In genomic region chr13:43095771-43096719, GRCh38 we compare ENCODE assay signal across 17 cellular contexts.
DNase-seq lines count a peak whose midpoint lies in the region; ATAC-seq and TF ChIP-seq lines count a peak whose summit lies in the region.
"Had no signal": no experiment of that assay in that cellular context is flagged by ENCODE, and none has a peak within 500 bp of the region (broad histone marks: within the 10 kb centered on the region; RNA-seq: fewer than 3 reads in every experiment).

No MANE protein-coding gene starts in this region.

- H3K4me1 Mint-ChIP-seq in HFFc6 (ENCODE audit: low read depth): peaks cover 30% of the 10 kb centered on the region
- peaks cover 14% of the 10 kb centered on the region for H3K4me1 Mint-ChIP-seq in activated T-helper 17 cell treated with anti-CD3 and anti-CD28 coated beads, Interleukin-2, amount 50 U/mL, for 72 hours
- H3K4me1 Mint-ChIP-seq in activated CD4-positive, alpha-beta memory T cell treated with anti-CD3 and anti-CD28 coated beads for 36 hours (ENCODE audit: low read depth): peaks cover 23% of the 10 kb centered on the region

- H3K9me3 ChIP-seq in fibroblast of lung (ENCODE audit: control insufficient read depth, insufficient read depth, low read depth, low read length) (no peaks in the 10 kb centered on the region), neuronal stem cell (replicated peaks in 1 of 2; ENCODE audit: control insufficient read depth in 2 of 2, insufficient read depth in 1 of 2, low read depth in 1 of 2, low read length in 2 of 2) (no peaks in the 10 kb centered on the region)
- H3K9me3 ChIP-seq: mucosa of descending colon, upper lobe of left lung had no signal

- H2AFZ ChIP-seq in fibroblast of lung (ENCODE audit: low read length) (no peak overlapping the region), neuronal stem cell (ENCODE audit: low read length) (peak overlapping the region; percentile 56)

- H3K9ac ChIP-seq in fibroblast of lung (ENCODE audit: insufficient read depth, low read length) (no peak overlapping the region), neuronal stem cell (ENCODE audit: low read depth, low read length, poor library complexity) (no peak overlapping the region)

- WGBS in neuronal stem cell (ENCODE audit: extremely low coverage in 2 of 2, insufficient read length in 2 of 2, insufficient replicate concordance in 1 of 2), 2 donors: 100% methylated on average over 1 to 2 of the region's 2 CpGs

- no peak overlapping the region for H3K18ac ChIP-seq in neuronal stem cell (ENCODE audit: low read length)

- DNase-seq in HFFc6 (peak; percentile 17), fibroblast of lung (ENCODE audit: low read depth in 2 of 2) (peak; percentile 23 to 36), neuronal stem cell (ENCODE audit: low spot score) (no peak), GM10248 (ENCODE audit: extremely low spot score) (no peak), HUDEP-2 (lab: John Stamatoyannopoulos, UW; ENCODE audit: unreplicated experiment in 76 of 76) (no peak), GM19238 (ENCODE audit: insufficient read length, low spot score) (no peak)
- no peak for DNase-seq in activated CD4-positive, alpha-beta memory T cell treated with anti-CD3 and anti-CD28 coated beads for 36 hours
- DNase-seq: activated naive CD8-positive, alpha-beta T cell treated with anti-CD3 and anti-CD28 coated beads for 36 hours; CD4-positive, alpha-beta memory T cell; cortex of kidney; mucosa of descending colon; NCI-H1417 treated with DMSO at 0.1 percent for 48 hours; NCI-H510A treated with DMSO at 0.1 percent for 48 hours; RPMI8226; upper lobe of left lung had no signal

- no peaks in the 10 kb centered on the region for H3K4me1 ChIP-seq in fibroblast of lung (ENCODE audit: control insufficient read depth, extremely low read depth, insufficient read depth, low read length)
- no peaks in the 10 kb centered on the region for H3K4me1 ChIP-seq in neuronal stem cell (ENCODE audit: control insufficient read depth in 2 of 2, insufficient read depth in 1 of 2, low read depth in 1 of 2, low read length in 2 of 2)

- H3K27me3 ChIP-seq in fibroblast of lung (ENCODE audit: control insufficient read depth, insufficient read depth, low read length) (no peaks in the 10 kb centered on the region), neuronal stem cell (ENCODE audit: control insufficient read depth in 3 of 3, insufficient read depth in 3 of 3, low read depth in 1 of 3, low read length in 3 of 3) (no peaks in the 10 kb centered on the region)
- H3K27me3 ChIP-seq: upper lobe of left lung had no signal

- no peaks in the 10 kb centered on the region for H3K9me3 Mint-ChIP-seq in HFFc6
- peaks cover 3% of the 10 kb centered on the region for H3K9me3 Mint-ChIP-seq in activated T-helper 17 cell treated with anti-CD3 and anti-CD28 coated beads, Interleukin-2, amount 50 U/mL, for 72 hours
- peaks cover 7% of the 10 kb centered on the region for H3K9me3 Mint-ChIP-seq in activated CD4-positive, alpha-beta memory T cell treated with anti-CD3 and anti-CD28 coated beads for 36 hours

- no peaks in the 10 kb centered on the region for H4K20me1 ChIP-seq in fibroblast of lung (ENCODE audit: control insufficient read depth, extremely low read depth, insufficient read depth, low read length)

- no peak overlapping the region for H2BK5ac ChIP-seq in neuronal stem cell (ENCODE audit: low read length)

- POLR2A ChIA-PET in GM10248 (lab: Yijun Ruan, JAX): no interaction called here
- POLR2A ChIA-PET in activated CD4-positive, alpha-beta memory T cell treated with anti-CD3 and anti-CD28 coated beads for 36 hours (lab: Charles Lee): interaction anchor here (1.5 kb wide), 1 partner anchor 104 kb away, joined by 3 read pairs; the partner anchor contains the start of gene EPSTI1

- intact Hi-C loops in activated CD4-positive, alpha-beta memory T cell treated with anti-CD3 and anti-CD28 coated beads for 36 hours (cut with micrococcal nuclease): loop anchor here (1.0 to 10.0 kb wide), 4 partner anchors 51 to 701 kb away; partner anchors contain the start of gene EPSTI1

- H3K27ac ChIP-seq in fibroblast of lung (ENCODE audit: insufficient read depth, low read length) (peak overlapping the region; percentile 18), neuronal stem cell (replicated peaks; ENCODE audit: low read length) (no peak overlapping the region)
- H3K27ac ChIP-seq: upper lobe of left lung had no signal

- CTCF ChIA-PET in GM10248 (lab: Yijun Ruan, JAX): interaction anchor here (1.0 to 3.8 kb wide), 6 partner anchors 10 to 28 kb away, joined by 3 to 22 read pairs (median 6); no protein-coding TSS in a partner anchor
- CTCF ChIA-PET in activated CD4-positive, alpha-beta memory T cell treated with anti-CD3 and anti-CD28 coated beads for 36 hours (lab: Charles Lee): interaction anchor here (0.7 to 1.3 kb wide), 2 partner anchors 125 to 326 kb away, joined by 3 read pairs; no protein-coding TSS in a partner anchor

- TF ChIP-seq CTCF in HFFc6 (IDR thresholded peaks at IDR 0.05) (no peak), fibroblast of lung (conservative IDR thresholded peaks at IDR 0.05 in 1 of 2, IDR thresholded peaks at IDR 0.05 in 1 of 2; ENCODE audit: low read depth in 1 of 2, low read length in 2 of 2) (no peak), GM10248 (IDR thresholded peaks at IDR 0.05; ENCODE audit: control extremely low read depth, extremely low read depth, low read depth, missing control alignments) (no peak)

- H3K4me3 ChIP-seq in fibroblast of lung (replicated peaks in 1 of 4; ENCODE audit: control extremely low read depth in 1 of 4, insufficient read depth in 1 of 4, low read depth in 3 of 4, low read length in 4 of 4) (peak overlapping the region in 2 of 4 experiments; percentile 4 to 18), neuronal stem cell (ENCODE audit: low read length in 2 of 2) (no peak overlapping the region)
- H3K4me3 ChIP-seq: mucosa of descending colon, upper lobe of left lung had no signal

- no peak overlapping the region for H4K91ac ChIP-seq in neuronal stem cell (ENCODE audit: low read depth, low read length, poor library complexity)

- no peak for ATAC-seq in activated T-helper 17 cell treated with anti-CD3 and anti-CD28 coated beads, Interleukin-2, amount 50 U/mL, for 72 hours (replicated peaks)
- ATAC-seq: mucosa of descending colon had no signal

- no peak overlapping the region for H2BK12ac ChIP-seq in neuronal stem cell (ENCODE audit: low read length)

- H3K79me1 ChIP-seq in neuronal stem cell (ENCODE audit: low read depth, low read length): no peaks in the 10 kb centered on the region

- no peak overlapping the region for H3K23ac ChIP-seq in neuronal stem cell (ENCODE audit: low read depth, low read length, poor library complexity)

- H3K36me3 ChIP-seq in fibroblast of lung (ENCODE audit: control insufficient read depth, insufficient read depth, low read length): no peaks in the 10 kb centered on the region
- no peaks in the 10 kb centered on the region for H3K36me3 ChIP-seq in neuronal stem cell (replicated peaks in 1 of 2; ENCODE audit: control insufficient read depth in 2 of 2, insufficient read depth in 2 of 2, low read length in 2 of 2)
- H3K36me3 ChIP-seq: upper lobe of left lung had no signal

- H3K4me2 ChIP-seq in fibroblast of lung (ENCODE audit: extremely low read depth, insufficient read depth, low read length) (peak overlapping the region; percentile 65), neuronal stem cell (ENCODE audit: insufficient read depth, low read length, poor library complexity, severe bottlenecking) (no peak overlapping the region)

- H2BK120ac ChIP-seq in neuronal stem cell (ENCODE audit: low read depth, low read length): no peak overlapping the region

- peak overlapping the region; percentile 71 for H3K4me3 Mint-ChIP-seq in HFFc6
- no peak overlapping the region for H3K4me3 Mint-ChIP-seq in activated T-helper 17 cell treated with anti-CD3 and anti-CD28 coated beads, Interleukin-2, amount 50 U/mL, for 72 hours
- no peak overlapping the region for H3K4me3 Mint-ChIP-seq in activated CD4-positive, alpha-beta memory T cell treated with anti-CD3 and anti-CD28 coated beads for 36 hours
- H3K4me3 Mint-ChIP-seq: activated naive CD8-positive, alpha-beta T cell treated with anti-CD3 and anti-CD28 coated beads for 36 hours; brain; CD4-positive, alpha-beta memory T cell had no signal

- no peak overlapping the region for H4K8ac ChIP-seq in neuronal stem cell (ENCODE audit: low read depth, low read length)

- no peak overlapping the region for H3K4ac ChIP-seq in neuronal stem cell (ENCODE audit: low read length)

- H3K14ac ChIP-seq in neuronal stem cell (ENCODE audit: low read length): no peak overlapping the region

- no peaks in the 10 kb centered on the region for H3K27me3 Mint-ChIP-seq in HFFc6 (ENCODE audit: insufficient read depth)
- no peaks in the 10 kb centered on the region for H3K27me3 Mint-ChIP-seq in activated T-helper 17 cell treated with anti-CD3 and anti-CD28 coated beads, Interleukin-2, amount 50 U/mL, for 72 hours
- H3K27me3 Mint-ChIP-seq in activated CD4-positive, alpha-beta memory T cell treated with anti-CD3 and anti-CD28 coated beads for 36 hours: no peaks in the 10 kb centered on the region
- H3K27me3 Mint-ChIP-seq: activated naive CD8-positive, alpha-beta T cell treated with anti-CD3 and anti-CD28 coated beads for 36 hours; CD4-positive, alpha-beta memory T cell had no signal

- no peak overlapping the region for H2BK15ac ChIP-seq in neuronal stem cell (ENCODE audit: low read length)

- no peaks in the 10 kb centered on the region for H3K79me2 ChIP-seq in fibroblast of lung (ENCODE audit: control insufficient read depth, insufficient read depth, low read length)

- H3K27ac Mint-ChIP-seq in HFFc6: peak overlapping the region; percentile 68
- H3K27ac Mint-ChIP-seq in activated T-helper 17 cell treated with anti-CD3 and anti-CD28 coated beads, Interleukin-2, amount 50 U/mL, for 72 hours: peak overlapping the region; percentile 78
- H3K27ac Mint-ChIP-seq in activated CD4-positive, alpha-beta memory T cell treated with anti-CD3 and anti-CD28 coated beads for 36 hours: no peak overlapping the region
- H3K27ac Mint-ChIP-seq: brain had no signal

- H2AK5ac ChIP-seq in neuronal stem cell (ENCODE audit: low read depth, low read length): no peak overlapping the region

- peaks cover 30% of the 10 kb centered on the region for H3K36me3 Mint-ChIP-seq in HFFc6 (ENCODE audit: low read depth)
- peaks cover 25% of the 10 kb centered on the region for H3K36me3 Mint-ChIP-seq in activated T-helper 17 cell treated with anti-CD3 and anti-CD28 coated beads, Interleukin-2, amount 50 U/mL, for 72 hours (ENCODE audit: low read depth)
- H3K36me3 Mint-ChIP-seq in activated CD4-positive, alpha-beta memory T cell treated with anti-CD3 and anti-CD28 coated beads for 36 hours: peaks cover 15% of the 10 kb centered on the region

Comparison
In these comparisons a context has a peak if more than half of its experiments do, and no peak if none do; other contexts are left out.
1. DNase-seq: peak in HFFc6 (single experiment) and fibroblast of lung (2 of 2); none in neuronal stem cell (single experiment), GM10248 (single experiment), HUDEP-2 (0 of 76), GM19238 (single experiment) and activated CD4-positive, alpha-beta memory T cell treated with anti-CD3 and anti-CD28 coated beads for 36 hours (single experiment).